In genomic region chr10:60910543-60910942, GRCh38 we compare ENCODE assay signal across 10 cellular contexts. TPM values are rescaled to one million over a fixed set of nuclear protein-coding genes. Genes with fewer than 3 reads are reported as not detected.
DNase-seq lines count a peak whose midpoint lies in the region; ATAC-seq, FAIRE-seq and TF ChIP-seq lines count a peak whose summit lies in the region.
"Had no signal": no experiment of that assay in that cellular context is flagged by ENCODE, and none has a peak within 500 bp of the region (broad histone marks: within the 10 kb centered on the region; RNA-seq: fewer than 3 reads in every experiment).

No MANE protein-coding gene starts in this region.

- no peaks in the 10 kb centered on the region for H3K9me1 ChIP-seq in endothelial cell of umbilical vein (replicated peaks; ENCODE audit: control insufficient read depth, extremely low read depth, insufficient read depth, low read length)

- peaks cover 0 to 6% (median 3%) of the 10 kb centered on the region in 3 donors for H3K9me3 Mint-ChIP-seq in IgD-negative memory B cell
- peaks cover 8% of the 10 kb centered on the region for H3K9me3 Mint-ChIP-seq in activated naive CD4-positive, alpha-beta T cell treated with anti-CD3 and anti-CD28 coated beads for 36 hours

- H3K9me3 ChIP-seq in endothelial cell of umbilical vein (replicated peaks; ENCODE audit: control insufficient read depth, insufficient read depth, low read length): no peaks in the 10 kb centered on the region

- H3K27ac ChIP-seq in endothelial cell of umbilical vein (ENCODE audit: insufficient read depth, low read depth, low read length): no peak overlapping the region

- intact Hi-C loops in endothelial cell of umbilical vein (cut with micrococcal nuclease): no loop called here
- intact Hi-C loops in activated naive CD4-positive, alpha-beta T cell treated with anti-CD3 and anti-CD28 coated beads for 36 hours (cut with micrococcal nuclease): no loop called here

- peaks cover 5 to 17% (median 10%) of the 10 kb centered on the region in 3 donors for H3K4me1 Mint-ChIP-seq in IgD-negative memory B cell
- H3K4me1 Mint-ChIP-seq in activated naive CD4-positive, alpha-beta T cell treated with anti-CD3 and anti-CD28 coated beads for 36 hours (ENCODE audit: low read depth): peaks cover 7% of the 10 kb centered on the region

- peak; percentile 38 for FAIRE-seq in endothelial cell of umbilical vein (lab: Jason Lieb, UNC)
- FAIRE-seq: endometrium had no signal

- no peak overlapping the region for H2AFZ ChIP-seq in endothelial cell of umbilical vein (ENCODE audit: low read depth, low read length)

- peaks cover 2% of the 10 kb centered on the region for H3K36me3 Mint-ChIP-seq in IgD-negative memory B cell
- H3K36me3 Mint-ChIP-seq in activated naive CD4-positive, alpha-beta T cell treated with anti-CD3 and anti-CD28 coated beads for 36 hours (ENCODE audit: low read depth): no peaks in the 10 kb centered on the region

- peak; percentile 81 for ATAC-seq in GM19035 (IDR thresholded peaks at IDR 0.05; ENCODE audit: unreplicated experiment)
- no peak for ATAC-seq in GM19328 (IDR thresholded peaks at IDR 0.05; ENCODE audit: unreplicated experiment)

- dilution Hi-C loops in endothelial cell of umbilical vein (cut with MboI; ENCODE audit: extremely low pct_ligation_motif_present, low sequenced_read_pairs): no loop called here

- peaks cover 6% of the 10 kb centered on the region for H3K27me3 Mint-ChIP-seq in IgD-negative memory B cell
- H3K27me3 Mint-ChIP-seq in activated naive CD4-positive, alpha-beta T cell treated with anti-CD3 and anti-CD28 coated beads for 36 hours (ENCODE audit: low read depth): peaks cover 10% of the 10 kb centered on the region

- peak overlapping the region in 3 of 4 donors; percentile 68 to 88 (median 68) for H3K4me3 Mint-ChIP-seq in IgD-negative memory B cell
- no peak overlapping the region for H3K4me3 Mint-ChIP-seq in activated naive CD4-positive, alpha-beta T cell treated with anti-CD3 and anti-CD28 coated beads for 36 hours

- H3K27ac Mint-ChIP-seq in IgD-negative memory B cell: no peak overlapping the region
- no peak overlapping the region for H3K27ac Mint-ChIP-seq in activated naive CD4-positive, alpha-beta T cell treated with anti-CD3 and anti-CD28 coated beads for 36 hours

- CTCF ChIA-PET in endothelial cell of umbilical vein (lab: Charles Lee): interaction anchor here (1.2 to 2.3 kb wide), 2 partner anchors 16 to 54 kb away, joined by 3 to 6 read pairs; no protein-coding TSS in a partner anchor
- CTCF ChIA-PET in activated naive CD4-positive, alpha-beta T cell treated with anti-CD3 and anti-CD28 coated beads for 36 hours (lab: Charles Lee): no interaction called here

- H3K9ac ChIP-seq in endothelial cell of umbilical vein (replicated peaks; ENCODE audit: extremely low read depth, insufficient read depth, low read length): no peak overlapping the region

- peaks cover 3% of the 10 kb centered on the region for H3K4me1 ChIP-seq in endothelial cell of umbilical vein (ENCODE audit: control insufficient read depth, extremely low read depth, insufficient read depth, low read length)

- DNase-seq in endothelial cell of umbilical vein (ENCODE audit: low read depth, low spot score) (peak; percentile 85), putamen (ENCODE audit: low spot score) (peak; percentile 25), nucleus accumbens (lab: John Stamatoyannopoulos, UW) (no peak), ecto neural progenitor cell (ENCODE audit: low spot score) (no peak)
- DNase-seq in activated naive CD4-positive, alpha-beta T cell treated with anti-CD3 and anti-CD28 coated beads for 36 hours: no peak
- DNase-seq: NCI-H1694 treated with DMSO at 0.1 percent for 48 hours had no signal

- H3K4me2 ChIP-seq in endothelial cell of umbilical vein (ENCODE audit: insufficient read depth, low read length): no peak overlapping the region

- H3K36me3 ChIP-seq in endothelial cell of umbilical vein (ENCODE audit: control insufficient read depth in 2 of 2, extremely low read depth in 1 of 2, insufficient read depth in 2 of 2, low read length in 2 of 2): peaks cover 2% of the 10 kb centered on the region in 2 experiments

- H4K20me1 ChIP-seq in endothelial cell of umbilical vein (replicated peaks; ENCODE audit: control insufficient read depth, extremely low read depth, insufficient read depth, low read length): no peaks in the 10 kb centered on the region

- no peak overlapping the region for H3K4me3 ChIP-seq in endothelial cell of umbilical vein (replicated peaks in 1 of 3; ENCODE audit: insufficient read depth in 1 of 3, low read depth in 1 of 3, low read length in 3 of 3)

- no peak for TF ChIP-seq POLR2A in endothelial cell of umbilical vein (IDR thresholded peaks at IDR 0.05; ENCODE audit: low read depth, low read length)

- no TSS peak for BruUV-seq in endothelial cell of umbilical vein (replicated peaks; lab: Mats Ljungman, UMichigan)

- POLR2A ChIA-PET in endothelial cell of umbilical vein (lab: Charles Lee): no interaction called here

- H3K79me2 ChIP-seq in endothelial cell of umbilical vein (ENCODE audit: control insufficient read depth, insufficient read depth, low read length): no peaks in the 10 kb centered on the region

- TF ChIP-seq CTCF in endothelial cell of umbilical vein (IDR thresholded peaks at IDR 0.05; ENCODE audit: extremely low read depth in 1 of 2, insufficient read depth in 1 of 2, low read depth in 1 of 2, low read length in 2 of 2): no peak

- no peaks in the 10 kb centered on the region for H3K27me3 ChIP-seq in endothelial cell of umbilical vein (ENCODE audit: control insufficient read depth in 2 of 2, insufficient read depth in 2 of 2, low read length in 2 of 2)

TF ChIP-seq in endothelial cell of umbilical vein, 7 proteins besides CTCF, POLR2A, EP300 and RAD21:
- TF ChIP-seq POLR2AphosphoS5 (IDR thresholded peaks at IDR 0.05; ENCODE audit: insufficient read depth, low read depth, low read length) (no peak), MYC (IDR thresholded peaks at IDR 0.05; ENCODE audit: low read depth, low read length) (no peak), FOS (IDR thresholded peaks at IDR 0.05; ENCODE audit: borderline replicate concordance, insufficient read depth, low read length) (no peak), JUN (IDR thresholded peaks at IDR 0.05; ENCODE audit: borderline replicate concordance, insufficient read depth, insufficient read length, low read depth) (no peak), EZH2 (IDR thresholded peaks at IDR 0.05; ENCODE audit: borderline replicate concordance, low read depth, low read length, severe bottlenecking) (no peak), GATA2 (IDR thresholded peaks at IDR 0.05; ENCODE audit: insufficient read depth, insufficient read length, low read depth, low read length) (no peak), MAX (IDR thresholded peaks at IDR 0.05; ENCODE audit: insufficient read depth, insufficient read length) (no peak)

RNA-seq across cellular contexts. Expression of gene RHOBTB1, which starts 33.4 kb away (rescaled TPM):
- polyA plus RNA-seq in IgD-negative memory B cell: 0.16 TPM
- 31.0 and 31.3 TPM in 2 replicates for total RNA-seq in endothelial cell of umbilical vein
- 19.4 and 21.2 TPM in 2 replicates for polyA plus RNA-seq in endothelial cell of umbilical vein
- 20.3 and 22.4 TPM in 2 replicates for polyA plus RNA-seq in endothelial cell of umbilical vein (2011; cell fraction: cytosol; rRNA removed)
- polyA plus RNA-seq in endothelial cell of umbilical vein (2011; cell fraction: nucleus; rRNA removed): 41.4 and 54.0 TPM in 2 replicates
- 18.4 and 21.8 TPM in 2 replicates for polyA plus RNA-seq in endothelial cell of umbilical vein (2012)
- 37.1 and 42.0 TPM in 2 replicates for polyA minus RNA-seq in endothelial cell of umbilical vein
- polyA minus RNA-seq in endothelial cell of umbilical vein (2011; cell fraction: cytosol; rRNA and poly(A)+ RNA removed): 11.5 TPM
- 24.6 and 33.4 TPM in 2 replicates for polyA minus RNA-seq in endothelial cell of umbilical vein (2011; cell fraction: nucleus; rRNA and poly(A)+ RNA removed)
- total RNA-seq in activated naive CD4-positive, alpha-beta T cell treated with anti-CD3 and anti-CD28 coated beads for 36 hours: not detected

Comparison
In these comparisons a context has a peak if more than half of its experiments do, and no peak if none do; other contexts are left out.
1. DNase-seq: peak in endothelial cell of umbilical vein (single experiment) and putamen (single experiment); none in activated naive CD4-positive, alpha-beta T cell treated with anti-CD3 and anti-CD28 coated beads for 36 hours (single experiment), nucleus accumbens (0 of 56) and ecto neural progenitor cell (single experiment).
2. RNA of gene RHOBTB1, which starts 33.4 kb away (total RNA-seq): 31.0 to 31.3 TPM in endothelial cell of umbilical vein; not detected in activated naive CD4-positive, alpha-beta T cell treated with anti-CD3 and anti-CD28 coated beads for 36 hours; every median in the first group is over 10 times any median in the second.